8 cellular contexts compared by ENCODE assay signal in genomic region chr9:63450836-63451235, GRCh38.
DNase-seq lines count a peak whose midpoint lies in the region; ATAC-seq and TF ChIP-seq lines count a peak whose summit lies in the region.
"Not testable (repeated sequence)": the region's sequence is repeated elsewhere in the genome, so short reads cannot be mapped to it uniquely, and the experiment has no call there.

No MANE protein-coding gene starts in this region.

- H3K36me3 Mint-ChIP-seq in CD8-positive, alpha-beta memory T cell = not testable (repeated sequence)

- not testable (repeated sequence) for H3K36me3 ChIP-seq in CD8-positive, alpha-beta memory T cell (ENCODE audit: insufficient read depth, low read length); colonic mucosa; right atrium auricular region; upper lobe of right lung

- POLR2A ChIA-PET in CD8-positive, alpha-beta memory T cell (lab: Charles Lee) = not testable (repeated sequence)

- H3K27ac Mint-ChIP-seq in CD8-positive, alpha-beta memory T cell = not testable (repeated sequence)

- not testable (repeated sequence) for H3K27me3 Mint-ChIP-seq in CD8-positive, alpha-beta memory T cell

- not testable (repeated sequence) for TF ChIP-seq CTCF in colonic mucosa (IDR thresholded peaks at IDR 0.05); right atrium auricular region (IDR thresholded peaks at IDR 0.05); upper lobe of right lung (IDR thresholded peaks at IDR 0.05)

- DNase-seq in CD8-positive, alpha-beta memory T cell = peak in 3 of 5 donors; percentile 1 to 11 (median 10)
- DNase-seq in T-helper 9 cell (peak; percentile 2), activated gamma-delta T cell treated with Interleukin-2 at 50 U/mL for 16 hours (peak; percentile 2), colonic mucosa (peak; percentile 16), mucosa of gallbladder (ENCODE audit: low spot score) (peak; percentile 4), upper lobe of right lung (peak; percentile 40)
- not testable (repeated sequence) for DNase-seq in right atrium auricular region (ENCODE audit: low spot score); skeletal muscle cell (ENCODE audit: low read depth)

- H3K9ac ChIP-seq in colonic mucosa (ENCODE audit: low read depth in 2 of 2, low read length in 2 of 2) = not testable (repeated sequence)

- not testable (repeated sequence) for H3K27ac ChIP-seq in CD8-positive, alpha-beta memory T cell (ENCODE audit: low read depth, low read length); colonic mucosa; right atrium auricular region; upper lobe of right lung

- not testable (repeated sequence) for H3K9me3 Mint-ChIP-seq in CD8-positive, alpha-beta memory T cell

- intact Hi-C loops in colonic mucosa (cut with DNase I); upper lobe of right lung (cut with DNase I): not testable (repeated sequence)

- H3K4me3 Mint-ChIP-seq in CD8-positive, alpha-beta memory T cell = peak overlapping the region in 1 of 7 donors; percentile 13

- H3K4me1 Mint-ChIP-seq in CD8-positive, alpha-beta memory T cell = not testable (repeated sequence)

- not testable (repeated sequence) for ATAC-seq in upper lobe of right lung

- H3K4me1 ChIP-seq in CD8-positive, alpha-beta memory T cell (ENCODE audit: insufficient read depth, low read length); colonic mucosa; right atrium auricular region; upper lobe of right lung: not testable (repeated sequence)

- CTCF ChIA-PET in CD8-positive, alpha-beta memory T cell (lab: Charles Lee) = not testable (repeated sequence)

- H3K9me3 ChIP-seq in CD8-positive, alpha-beta memory T cell (ENCODE audit: low read length); colonic mucosa; right atrium auricular region; upper lobe of right lung: not testable (repeated sequence)

- not testable (repeated sequence) for H3K27me3 ChIP-seq in CD8-positive, alpha-beta memory T cell (ENCODE audit: insufficient read depth, low read length, poor library complexity, severe bottlenecking); colonic mucosa; right atrium auricular region; upper lobe of right lung

- not testable (repeated sequence) for H3K4me3 ChIP-seq in CD8-positive, alpha-beta memory T cell (ENCODE audit: low read length); colonic mucosa; upper lobe of right lung
- H3K4me3 ChIP-seq in right atrium auricular region (peak overlapping the region; percentile 29 to 50), skeletal muscle cell (ENCODE audit: low read depth, low read length) (peak overlapping the region; percentile 24)
